9 cellular contexts compared by ENCODE assay signal in genomic region chr5:137320056-137321045, GRCh38.
A peak's percentile ranks its signal among the peaks of the same experiment; 100 is the strongest.
DNase-seq lines count a peak whose midpoint lies in the region; ATAC-seq and TF ChIP-seq lines count a peak whose summit lies in the region.
"Had no signal": no experiment of that assay in that cellular context is flagged by ENCODE, and none has a peak within 500 bp of the region (broad histone marks: within the 10 kb centered on the region; RNA-seq: fewer than 3 reads in every experiment).

No MANE protein-coding gene starts in this region.

- peak; percentile 32 for DNase-seq in activated CD4-positive, alpha-beta T cell treated with anti-CD3 and anti-CD28 coated beads for 48 hours
- DNase-seq in activated CD4-positive, alpha-beta T cell treated with anti-CD3 and anti-CD28 coated beads, Interleukin-2, amount 50 U/mL, for 4 hours, result no peak
- DNase-seq in NOMO-1 (lab: John Stamatoyannopoulos, UW; ENCODE audit: unreplicated experiment in 2 of 2) (peak; percentile 56 to 65), brain microvascular endothelial cell (peak; percentile 58), iris pigment epithelial cell (ENCODE audit: low read depth) (peak; percentile 47), thoracic aorta (ENCODE audit: low spot score) (no peak)

- H3K36me3 ChIP-seq in brain microvascular endothelial cell (replicated peaks) (no peaks in the 10 kb centered on the region), thoracic aorta (no peaks in the 10 kb centered on the region)

- no peaks in the 10 kb centered on the region for H3K9me3 ChIP-seq in thoracic aorta

- H3K4me3 ChIP-seq in brain microvascular endothelial cell (ENCODE audit: low read depth, low read length) (no peak overlapping the region), thoracic aorta (no peak overlapping the region)

- peaks cover 15 to 23% of the 10 kb centered on the region in 2 donors for H3K4me1 ChIP-seq in thoracic aorta (ENCODE audit: control insufficient read depth in 1 of 2, low read depth in 2 of 2)

- peak; percentile 89 for TF ChIP-seq CTCF in brain microvascular endothelial cell (IDR thresholded peaks at IDR 0.05; ENCODE audit: low read depth, low read length, missing control alignments)
- peak; percentile 80 for TF ChIP-seq CTCF in thoracic aorta (IDR thresholded peaks at IDR 0.05)

- in situ Hi-C loops in brain microvascular endothelial cell (cut with HindIII; ENCODE audit: low pct_ligation_motif_present, low sequenced_read_pairs), result no loop called here

- no peak overlapping the region for H3K27ac ChIP-seq in brain microvascular endothelial cell
- no peak overlapping the region for H3K27ac ChIP-seq in thoracic aorta

- no peaks in the 10 kb centered on the region for H3K27me3 ChIP-seq in brain microvascular endothelial cell (replicated peaks)
- H3K27me3 ChIP-seq in thoracic aorta (replicated peaks; ENCODE audit: insufficient read depth), result no peaks in the 10 kb centered on the region

- peak; percentile 51 for ATAC-seq in HG03565 (IDR thresholded peaks at IDR 0.05; ENCODE audit: unreplicated experiment)
- ATAC-seq in thoracic aorta (ENCODE audit: insufficient number of reproducible peaks, low FRiP score, low read depth), result no peak
- ATAC-seq in GM18519 (IDR thresholded peaks at IDR 0.05; ENCODE audit: low FRiP score, unreplicated experiment), result no peak
- ATAC-seq: stimulated activated effector memory CD8-positive, alpha-beta T cell treated with anti-CD3 and anti-CD28 coated beads, Interleukin-12 subunit alpha, Interleukin-12 subunit beta, amount 100 ng/mL, for 72 hours had no signal

Comparison
In these comparisons a context has a peak if more than half of its experiments do, and no peak if none do; other contexts are left out.
1. DNase-seq: peak in activated CD4-positive, alpha-beta T cell treated with anti-CD3 and anti-CD28 coated beads for 48 hours (single experiment), NOMO-1 (2 of 2), brain microvascular endothelial cell (single experiment) and iris pigment epithelial cell (single experiment); none in activated CD4-positive, alpha-beta T cell treated with anti-CD3 and anti-CD28 coated beads, Interleukin-2, amount 50 U/mL, for 4 hours (0 of 2) and thoracic aorta (single experiment).